ENCODE assay signal across 9 cellular contexts in genomic region chr2:234025475-234025874, GRCh38. TPM values are rescaled to one million over a fixed set of nuclear protein-coding genes. Genes with fewer than 3 reads are reported as not detected.
A peak's percentile ranks its signal among the peaks of the same experiment; 100 is the strongest.
DNase-seq lines count a peak whose midpoint lies in the region; ATAC-seq and TF ChIP-seq lines count a peak whose summit lies in the region.
"Had no signal": no experiment of that assay in that cellular context is flagged by ENCODE, and none has a peak within 500 bp of the region (broad histone marks: within the 10 kb centered on the region; RNA-seq: fewer than 3 reads in every experiment).

No MANE protein-coding gene starts in this region.

- TF ChIP-seq CTCF in nephron (IDR thresholded peaks at IDR 0.05; ENCODE audit: unreplicated experiment in 3 of 3) (no peak), right atrium auricular region (IDR thresholded peaks at IDR 0.05) (no peak)

- peak; percentile 3 for DNase-seq in ELR (ENCODE audit: low read depth)
- DNase-seq in RKO (ENCODE audit: low spot score): no peak
- DNase-seq in SW 1271 (lab: John Stamatoyannopoulos, UW): no peak
- no peak for DNase-seq in right atrium auricular region (ENCODE audit: low spot score)
- DNase-seq in NCI-H1048 (lab: John Stamatoyannopoulos, UW): no peak
- DNase-seq: activated CD8-positive, alpha-beta memory T cell treated with anti-CD3 and anti-CD28 coated beads, Interleukin-2, amount 50 U/mL, for 4 hours had no signal

- H3K27me3 Mint-ChIP-seq in activated naive CD8-positive, alpha-beta T cell: no peaks in the 10 kb centered on the region
- no peaks in the 10 kb centered on the region for H3K27me3 Mint-ChIP-seq in nephron (ENCODE audit: low read depth)

- H3K9me3 ChIP-seq in right atrium auricular region: peaks cover 0 to 5% of the 10 kb centered on the region in 2 donors

- no peaks in the 10 kb centered on the region for H3K9me3 Mint-ChIP-seq in activated naive CD8-positive, alpha-beta T cell (ENCODE audit: low read depth)
- peaks cover 15% of the 10 kb centered on the region for H3K9me3 Mint-ChIP-seq in nephron

- peaks cover 34% of the 10 kb centered on the region for H3K4me1 Mint-ChIP-seq in activated naive CD8-positive, alpha-beta T cell (ENCODE audit: low read depth)
- peaks cover 25% of the 10 kb centered on the region for H3K4me1 Mint-ChIP-seq in nephron

- H3K27me3 ChIP-seq in right atrium auricular region: no peaks in the 10 kb centered on the region

- no peaks in the 10 kb centered on the region for H3K4me1 ChIP-seq in right atrium auricular region

- H3K27ac ChIP-seq in right atrium auricular region: no peak overlapping the region

- peak; percentile 57 for ATAC-seq in HG02884 (IDR thresholded peaks at IDR 0.05; ENCODE audit: unreplicated experiment)

- H3K36me3 Mint-ChIP-seq in activated naive CD8-positive, alpha-beta T cell: no peaks in the 10 kb centered on the region
- H3K36me3 Mint-ChIP-seq in nephron (ENCODE audit: low read depth): no peaks in the 10 kb centered on the region

- peak overlapping the region; percentile 13 for H3K27ac Mint-ChIP-seq in activated naive CD8-positive, alpha-beta T cell
- peak overlapping the region; percentile 18 to 49 (median 26) for H3K27ac Mint-ChIP-seq in nephron

- no peaks in the 10 kb centered on the region for H3K36me3 ChIP-seq in right atrium auricular region

- peak overlapping the region; percentile 83 for H3K4me3 Mint-ChIP-seq in activated naive CD8-positive, alpha-beta T cell
- peak overlapping the region; percentile 55 to 72 (median 71) for H3K4me3 Mint-ChIP-seq in nephron

- H3K4me3 ChIP-seq in right atrium auricular region: no peak overlapping the region

RNA-seq across cellular contexts. Expression of gene SPP2, which starts 25.0 kb away (rescaled TPM):
- not detected for total RNA-seq in right atrium auricular region
